In genomic region chr5:95783661-95784060, GRCh38 we compare ENCODE assay signal across 2 cellular contexts.
TF ChIP-seq lines count a peak whose summit lies in the region.

No MANE protein-coding gene starts in this region.

TF ChIP-seq in liver, 16 proteins besides CTCF, POLR2A, EP300 and RAD21 (continued from another document):
- TF ChIP-seq MAX (IDR thresholded peaks at IDR 0.05), result peak; percentile 55
- TF ChIP-seq ZBTB33 (IDR thresholded peaks at IDR 0.05), result no peak
- TF ChIP-seq FOXA2 (IDR thresholded peaks at IDR 0.05), result peak; percentile 8
- TF ChIP-seq SP1 (IDR thresholded peaks at IDR 0.05), result peak; percentile 34
- peak; percentile 49 to 62 for TF ChIP-seq HNF4A (conservative IDR thresholded peaks at IDR 0.05)
- no peak for TF ChIP-seq TAF1 (conservative IDR thresholded peaks at IDR 0.05)
- no peak for TF ChIP-seq FOXA1 (IDR thresholded peaks at IDR 0.05)
- no peak for TF ChIP-seq HNF4G (IDR thresholded peaks at IDR 0.05)
- peak; percentile 64 for TF ChIP-seq ATF3 (IDR thresholded peaks at IDR 0.05)
- TF ChIP-seq NR2F2 (IDR thresholded peaks at IDR 0.05), result no peak
- no peak for TF ChIP-seq GABPA (IDR thresholded peaks at IDR 0.05 in 1 of 2, conservative IDR thresholded peaks at IDR 0.05 in 1 of 2)
- TF ChIP-seq JUND (IDR thresholded peaks at IDR 0.05), result peak; percentile 33 to 43
- peak; percentile 56 for TF ChIP-seq YY1 (IDR thresholded peaks at IDR 0.05)
- TF ChIP-seq REST (IDR thresholded peaks at IDR 0.05), result no peak
- TF ChIP-seq EGR1 (IDR thresholded peaks at IDR 0.05; ENCODE audit: low read depth in 2 of 2), result no peak

TF ChIP-seq in HepG2, 621 proteins besides CTCF, POLR2A, EP300 and RAD21 (continued from another document):
- TF ChIP-seq MXD1 (CRISPR knock-in tag; IDR thresholded peaks at IDR 0.05), result no peak
- TF ChIP-seq TBP (CRISPR knock-in tag; IDR thresholded peaks at IDR 0.05), result no peak
- no peak for TF ChIP-seq DMTF1 (CRISPR knock-in tag; IDR thresholded peaks at IDR 0.05)
TF ChIP-seq in HepG2: peak in this region for 0.
